16 cellular contexts compared by ENCODE assay signal in the genomic region with DNA sequence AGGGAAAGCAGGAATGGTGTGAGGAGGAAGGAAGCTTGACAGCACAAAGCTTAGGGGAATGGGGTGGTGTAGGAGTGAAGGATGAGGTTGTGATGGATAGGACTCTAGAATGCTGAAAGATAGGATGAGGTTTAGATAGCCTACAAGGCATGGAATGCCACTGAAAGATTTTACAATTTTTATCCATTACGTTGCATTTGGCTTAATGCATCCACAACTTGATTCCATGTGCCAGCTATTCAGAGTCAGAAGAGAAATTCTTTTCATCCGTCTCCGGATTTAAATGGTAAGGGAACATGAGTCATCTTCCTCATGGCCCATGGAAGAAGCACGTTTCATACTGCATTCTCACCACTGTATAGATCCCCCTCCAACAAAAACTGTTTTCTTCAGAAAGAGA.
DNase-seq lines count a peak whose midpoint lies in the region; ATAC-seq and TF ChIP-seq lines count a peak whose summit lies in the region.
"Had no signal": no experiment of that assay in that cellular context is flagged by ENCODE, and none has a peak within 500 bp of the region (broad histone marks: within the 10 kb centered on the region; RNA-seq: fewer than 3 reads in every experiment).

No MANE protein-coding gene starts in this region.

- no peak for ATAC-seq in GM21576 (IDR thresholded peaks at IDR 0.05; ENCODE audit: unreplicated experiment)
- ATAC-seq: activated CD8-positive, alpha-beta memory T cell treated with anti-CD3 and anti-CD28 coated beads, Interleukin-2, amount 10 ng/mL, durations not matched to agents 7 days and 5 days; esophagus mucosa had no signal

- peaks cover 21% of the 10 kb centered on the region for H3K4me1 Mint-ChIP-seq in HFFc6 (ENCODE audit: low read depth)
- H3K4me1 Mint-ChIP-seq: activated B cell treated with CpG ODN at 0.5 μM for 24 hours; activated CD8-positive, alpha-beta memory T cell treated with anti-CD3 and anti-CD28 coated beads, Interleukin-2, amount 10 ng/mL, durations not matched to agents 7 days and 5 days; activated naive CD4-positive, alpha-beta T cell treated with anti-CD3 and anti-CD28 coated beads, Interleukin-2, amount 10 ng/mL, durations not matched to agents 7 days and 5 days had no signal

- no peaks in the 10 kb centered on the region for H3K9me3 Mint-ChIP-seq in HFFc6

- no peaks in the 10 kb centered on the region; the same call in 1 of the 2 replicates for H3K36me3 Mint-ChIP-seq in HFFc6 (ENCODE audit: low read depth)
- H3K36me3 Mint-ChIP-seq: activated CD8-positive, alpha-beta memory T cell treated with anti-CD3 and anti-CD28 coated beads, Interleukin-2, amount 10 ng/mL, durations not matched to agents 7 days and 5 days; activated naive CD4-positive, alpha-beta T cell treated with anti-CD3 and anti-CD28 coated beads, Interleukin-2, amount 10 ng/mL, durations not matched to agents 7 days and 5 days had no signal

- H3K4me3 ChIP-seq in astrocyte of the cerebellum (ENCODE audit: low read depth, low read length) (no peak overlapping the region), foreskin fibroblast (ENCODE audit: low read depth in 1 of 2, low read length in 2 of 2) (no peak overlapping the region)
- H3K4me3 ChIP-seq: sigmoid colon had no signal

- in situ Hi-C loops in astrocyte of the cerebellum (cut with HindIII; ENCODE audit: low sequenced_read_pairs) = no loop called here

- peak; percentile 49 for DNase-seq in A172 (ENCODE audit: low spot score)
- DNase-seq in HFFc6 = peak; percentile 70
- DNase-seq in astrocyte of the cerebellum (ENCODE audit: low read depth) = peak; percentile 33
- peak; percentile 78 to 87 for DNase-seq in foreskin fibroblast
- no peak for DNase-seq in cerebellar nuclear complex (lab: John Stamatoyannopoulos, UW)
- DNase-seq in NCI-H748 (lab: John Stamatoyannopoulos, UW; ENCODE audit: unreplicated experiment) = no peak
- no peak for DNase-seq in kidney glomerular epithelial cell (lab: John Stamatoyannopoulos, UW)
- DNase-seq: activated B cell treated with CpG ODN at 0.5 μM for 24 hours; activated CD8-positive, alpha-beta memory T cell treated with anti-CD3 and anti-CD28 coated beads, Interleukin-2, amount 10 ng/mL, durations not matched to agents 7 days and 5 days; activated naive CD4-positive, alpha-beta T cell treated with anti-CD3 and anti-CD28 coated beads, Interleukin-2, amount 10 ng/mL, durations not matched to agents 7 days and 5 days; NCI-H1048; NCI-H2227 treated with DMSO at 0.1 percent for 48 hours; sigmoid colon; stimulated activated naive CD4-positive, alpha-beta T cell had no signal

- peaks cover 4% of the 10 kb centered on the region; the same call in 1 of the 2 replicates for H3K27me3 Mint-ChIP-seq in HFFc6 (ENCODE audit: insufficient read depth)
- H3K27me3 Mint-ChIP-seq: activated B cell treated with CpG ODN at 0.5 μM for 24 hours; activated CD8-positive, alpha-beta memory T cell treated with anti-CD3 and anti-CD28 coated beads, Interleukin-2, amount 10 ng/mL, durations not matched to agents 7 days and 5 days; activated naive CD4-positive, alpha-beta T cell treated with anti-CD3 and anti-CD28 coated beads, Interleukin-2, amount 10 ng/mL, durations not matched to agents 7 days and 5 days had no signal

- peak overlapping the region; percentile 30 for H3K27ac Mint-ChIP-seq in HFFc6
- H3K27ac Mint-ChIP-seq: activated B cell treated with CpG ODN at 0.5 μM for 24 hours; activated CD8-positive, alpha-beta memory T cell treated with anti-CD3 and anti-CD28 coated beads, Interleukin-2, amount 10 ng/mL, durations not matched to agents 7 days and 5 days; activated naive CD4-positive, alpha-beta T cell treated with anti-CD3 and anti-CD28 coated beads, Interleukin-2, amount 10 ng/mL, durations not matched to agents 7 days and 5 days had no signal

- TF ChIP-seq CTCF in HFFc6 (IDR thresholded peaks at IDR 0.05) (no peak), astrocyte of the cerebellum (IDR thresholded peaks at IDR 0.05; ENCODE audit: low read depth, low read length, missing control alignments) (no peak), foreskin fibroblast (IDR thresholded peaks at IDR 0.05; ENCODE audit: low read depth, low read length) (no peak)

- H3K4me3 Mint-ChIP-seq in HFFc6 = peak overlapping the region; percentile 31
- H3K4me3 Mint-ChIP-seq: activated B cell treated with CpG ODN at 0.5 μM for 24 hours; activated CD8-positive, alpha-beta memory T cell treated with anti-CD3 and anti-CD28 coated beads, Interleukin-2, amount 10 ng/mL, durations not matched to agents 7 days and 5 days; activated naive CD4-positive, alpha-beta T cell treated with anti-CD3 and anti-CD28 coated beads, Interleukin-2, amount 10 ng/mL, durations not matched to agents 7 days and 5 days had no signal

Comparison
In these comparisons a context has a peak if more than half of its experiments do, and no peak if none do; other contexts are left out.
1. DNase-seq: peak in A172 (single experiment), HFFc6 (single experiment), astrocyte of the cerebellum (single experiment) and foreskin fibroblast (2 of 2); none in cerebellar nuclear complex (0 of 2), NCI-H748 (single experiment) and kidney glomerular epithelial cell (single experiment).